In the genomic region with DNA sequence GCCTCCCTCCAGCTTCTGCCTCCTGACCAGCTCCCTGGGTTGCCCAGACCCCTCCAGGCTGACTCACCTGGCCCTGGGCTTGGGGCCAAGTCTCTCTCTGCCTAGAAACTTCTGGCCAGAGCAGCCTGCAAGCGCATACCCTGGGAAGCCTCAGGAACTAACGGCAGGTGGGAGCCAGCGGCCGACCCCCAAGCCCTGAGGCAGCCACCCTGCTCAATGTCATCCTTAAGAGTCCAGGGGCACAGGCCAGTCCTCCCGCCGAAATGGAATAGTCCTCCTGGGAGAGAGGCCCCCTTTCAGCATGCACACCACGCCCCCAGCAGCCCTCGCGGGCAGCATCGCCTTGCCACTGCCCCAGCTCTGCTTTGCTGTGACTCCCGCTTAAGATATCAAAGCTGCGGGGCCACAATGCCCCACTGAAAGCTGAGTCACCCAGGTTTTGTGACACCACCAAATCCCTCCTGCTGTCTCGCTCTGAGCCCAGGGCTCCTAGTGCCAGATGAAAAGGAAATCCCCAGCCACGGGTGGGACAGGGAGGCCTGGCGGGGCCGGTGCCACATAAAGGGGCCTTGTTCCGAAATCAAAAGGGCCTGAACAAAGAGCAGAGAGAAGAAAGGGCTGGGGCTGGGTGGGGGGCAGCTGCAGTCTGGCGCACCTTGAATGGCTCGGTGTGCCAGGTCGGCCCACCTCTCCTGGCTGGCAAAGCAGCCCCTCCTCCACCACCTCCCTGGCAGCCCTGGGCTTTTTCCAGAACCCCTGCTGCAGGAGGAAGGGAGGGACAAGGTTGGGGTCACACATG, we compare ENCODE assay signal across 21 cellular contexts. TPM values are rescaled to one million over a fixed set of nuclear protein-coding genes. Genes with fewer than 3 reads are reported as not detected.
DNase-seq lines count a peak whose midpoint lies in the region; ATAC-seq, FAIRE-seq and TF ChIP-seq lines count a peak whose summit lies in the region.
"Had no signal": no experiment of that assay in that cellular context is flagged by ENCODE, and none has a peak within 500 bp of the region (broad histone marks: within the 10 kb centered on the region; RNA-seq: fewer than 3 reads in every experiment).

No MANE protein-coding gene starts in this region.

- H3K9ac ChIP-seq in astrocyte (ENCODE audit: low read length), result no peak overlapping the region
- H3K9ac ChIP-seq: BLaER1 treated with 17β-estradiol and CSF1 and Interleukin-3, amounts not matched to agents 10 nM and 100 nM had no signal

- H3K27me3 ChIP-seq in astrocyte (ENCODE audit: insufficient read depth, low read length), result peaks cover 10% of the 10 kb centered on the region

- TF ChIP-seq CTCF in astrocyte (IDR thresholded peaks at IDR 0.05; ENCODE audit: insufficient read depth, low read depth, low read length), result no peak

- no peaks in the 10 kb centered on the region for H3K4me1 Mint-ChIP-seq in astrocyte (ENCODE audit: low read depth, unreplicated experiment)
- peaks cover 2% of the 10 kb centered on the region for H3K4me1 Mint-ChIP-seq in activated T-cell treated with anti-CD3 and anti-CD28 coated beads, Interleukin-2, amount 50 U/mL, for 24 hours (ENCODE audit: low read depth)

- peaks cover 3% of the 10 kb centered on the region for H3K4me1 ChIP-seq in astrocyte (ENCODE audit: insufficient read depth, low read length)
- H3K4me1 ChIP-seq: heart right ventricle had no signal

- FAIRE-seq in astrocyte (lab: Jason Lieb, UNC), result no peak
- FAIRE-seq: keratinocyte, TTC549 had no signal

- ATAC-seq in HG02571 (IDR thresholded peaks at IDR 0.05; ENCODE audit: unreplicated experiment) (no peak), GM21717 (IDR thresholded peaks at IDR 0.05; ENCODE audit: unreplicated experiment) (no peak)
- ATAC-seq: esophagus mucosa, heart right ventricle had no signal

- H4K20me1 ChIP-seq in astrocyte (ENCODE audit: insufficient read depth, low read length), result no peaks in the 10 kb centered on the region

- H3K36me3 ChIP-seq in astrocyte (ENCODE audit: insufficient read depth, low read length), result no peaks in the 10 kb centered on the region
- H3K36me3 ChIP-seq: BLaER1 treated with 17β-estradiol and CSF1 and Interleukin-3, amounts not matched to agents 10 nM and 100 nM; heart right ventricle had no signal

- DNase-seq in DMS79 (lab: John Stamatoyannopoulos, UW) (peak; percentile 17), HuH-7 (ENCODE audit: low spot score) (peak; percentile 11), astrocyte (ENCODE audit: low read depth) (no peak), mesenteric fat pad (ENCODE audit: low spot score) (peak; percentile 86), COLO668 (lab: John Stamatoyannopoulos, UW; ENCODE audit: unreplicated experiment) (no peak)
- no peak for DNase-seq in activated T-cell treated with anti-CD3 and anti-CD28 coated beads, Interleukin-2, amount 50 U/mL, for 24 hours
- DNase-seq: activated CD4-positive, alpha-beta T cell treated with anti-CD3 and anti-CD28 coated beads, Interleukin-2, amount 50 U/mL, for 48 hours; anterior cingulate cortex; heart right ventricle; HFFc6; NCI-H2081; NCI-H774 had no signal

- H3K27me3 Mint-ChIP-seq in astrocyte (ENCODE audit: low read depth, unreplicated experiment), result peaks cover 30% of the 10 kb centered on the region
- peaks cover 26% of the 10 kb centered on the region for H3K27me3 Mint-ChIP-seq in activated T-cell treated with anti-CD3 and anti-CD28 coated beads, Interleukin-2, amount 50 U/mL, for 24 hours

- H3K9me3 ChIP-seq in astrocyte (ENCODE audit: insufficient read depth, low read depth, low read length), result no peaks in the 10 kb centered on the region
- H3K9me3 ChIP-seq: BLaER1 treated with 17β-estradiol and CSF1 and Interleukin-3, amounts not matched to agents 10 nM and 100 nM; heart right ventricle had no signal

- H3K36me3 Mint-ChIP-seq in astrocyte (ENCODE audit: low read depth, unreplicated experiment), result no peaks in the 10 kb centered on the region
- no peaks in the 10 kb centered on the region for H3K36me3 Mint-ChIP-seq in activated T-cell treated with anti-CD3 and anti-CD28 coated beads, Interleukin-2, amount 50 U/mL, for 24 hours (ENCODE audit: low read depth)

- H3K4me3 ChIP-seq in astrocyte (ENCODE audit: insufficient read depth, low read depth, low read length), result no peak overlapping the region
- H3K4me3 ChIP-seq: BLaER1 treated with 17β-estradiol and CSF1 and Interleukin-3, amounts not matched to agents 10 nM and 100 nM; heart right ventricle had no signal

- H2AFZ ChIP-seq in astrocyte (ENCODE audit: low read depth, low read length), result no peak overlapping the region

- H3K27ac ChIP-seq in astrocyte (ENCODE audit: low read depth, low read length), result no peak overlapping the region
- H3K27ac ChIP-seq: BLaER1 treated with 17β-estradiol and CSF1 and Interleukin-3, amounts not matched to agents 10 nM and 100 nM; heart right ventricle had no signal

- H3K27ac Mint-ChIP-seq in astrocyte (ENCODE audit: unreplicated experiment), result no peak overlapping the region
- no peak overlapping the region for H3K27ac Mint-ChIP-seq in activated T-cell treated with anti-CD3 and anti-CD28 coated beads, Interleukin-2, amount 50 U/mL, for 24 hours
- H3K27ac Mint-ChIP-seq: dendritic cell treated with granulocyte-macrophage colony-stimulating factor and Interleukin-4, amounts not matched to agents 40 ng/mL and 50 ng/mL, for 4 days; HFFc6; progenitor cell of endocrine pancreas had no signal

- H3K4me2 ChIP-seq in astrocyte (ENCODE audit: low read length), result peak overlapping the region; percentile 12
- H3K4me2 ChIP-seq: BLaER1 treated with 17β-estradiol and CSF1 and Interleukin-3, amounts not matched to agents 10 nM and 100 nM had no signal

- peaks cover 2% of the 10 kb centered on the region for H3K9me3 Mint-ChIP-seq in astrocyte (ENCODE audit: unreplicated experiment)
- no peaks in the 10 kb centered on the region for H3K9me3 Mint-ChIP-seq in activated T-cell treated with anti-CD3 and anti-CD28 coated beads, Interleukin-2, amount 50 U/mL, for 24 hours
- H3K9me3 Mint-ChIP-seq: HFFc6 had no signal

- no peak overlapping the region for H3K4me3 Mint-ChIP-seq in astrocyte (ENCODE audit: unreplicated experiment)
- H3K4me3 Mint-ChIP-seq in activated T-cell treated with anti-CD3 and anti-CD28 coated beads, Interleukin-2, amount 50 U/mL, for 24 hours, result no peak overlapping the region
- H3K4me3 Mint-ChIP-seq: dendritic cell treated with granulocyte-macrophage colony-stimulating factor and Interleukin-4, amounts not matched to agents 40 ng/mL and 50 ng/mL, for 4 days; HFFc6 had no signal

- no peaks in the 10 kb centered on the region for H3K79me2 ChIP-seq in astrocyte (ENCODE audit: insufficient read depth, low read length)

RNA-seq across cellular contexts. Expression of a gene that starts 21.4 kb away (rescaled TPM):
- total RNA-seq in astrocyte, result not detected in 2 replicates
- total RNA-seq in mesenteric fat pad, result not detected
- total RNA-seq: esophagus mucosa, heart right ventricle, HFFc6, LHCN-M2, progenitor cell of endocrine pancreas had no signal

Comparison
In these comparisons a context has a peak if more than half of its experiments do, and no peak if none do; other contexts are left out.
1. DNase-seq: peak in DMS79 (single experiment), HuH-7 (single experiment) and mesenteric fat pad (single experiment); none in astrocyte (single experiment), COLO668 (single experiment) and activated T-cell treated with anti-CD3 and anti-CD28 coated beads, Interleukin-2, amount 50 U/mL, for 24 hours (single experiment).